8 cellular contexts compared by ENCODE assay signal in genomic region chr2:85889648-85890281, GRCh38. TPM values are rescaled to one million over a fixed set of nuclear protein-coding genes. Genes with fewer than 3 reads are reported as not detected.
DNase-seq lines count a peak whose midpoint lies in the region; ATAC-seq and TF ChIP-seq lines count a peak whose summit lies in the region.

No MANE protein-coding gene starts in this region.

- CTCF ChIA-PET in BJ (lab: Yijun Ruan, JAX) = interaction anchor here (0.6 to 8.3 kb wide), 31 partner anchors 11 to 218 kb away, joined by 3 to 87 read pairs (median 4); no protein-coding TSS in a partner anchor

- intact Hi-C loops in natural killer cell (cut with micrococcal nuclease) = loop anchor here (1.0 to 10.0 kb wide), 5 partner anchors 36 to 305 kb away; partner anchors contain the start of genes GNLY, IMMT and MRPL35

- no peaks in the 10 kb centered on the region for H3K9me2 ChIP-seq in MM.1S (replicated peaks; ENCODE audit: insufficient read depth, low read length)

- no peak for TF ChIP-seq CTCF in BJ (IDR thresholded peaks at IDR 0.05; ENCODE audit: insufficient read depth, low read depth, low read length)
- TF ChIP-seq CTCF in MM.1S (IDR thresholded peaks at IDR 0.05; ENCODE audit: low read length) = no peak
- TF ChIP-seq CTCF in natural killer cell (IDR thresholded peaks at IDR 0.05) = no peak

- H3K9ac ChIP-seq in MM.1S (ENCODE audit: low read length) = peak overlapping the region; percentile 80
- H3K9ac ChIP-seq in endocrine pancreas (ENCODE audit: control insufficient read depth, insufficient read depth, low read length) = peak overlapping the region; percentile 76

- H3K9me3 Mint-ChIP-seq in natural killer cell = no peaks in the 10 kb centered on the region

- H3K27me3 ChIP-seq in BJ (ENCODE audit: control insufficient read depth, insufficient read depth, low read length) = no peaks in the 10 kb centered on the region
- H3K27me3 ChIP-seq in MM.1S (replicated peaks; ENCODE audit: insufficient read depth, low read length) = no peaks in the 10 kb centered on the region
- H3K27me3 ChIP-seq in endocrine pancreas (ENCODE audit: control insufficient read depth, insufficient read depth, low read length) = no peaks in the 10 kb centered on the region

- POLR2A ChIA-PET in BJ (lab: Charles Lee) = interaction anchor here (1.1 kb wide), 1 partner anchor 109 kb away, joined by 3 read pairs; no protein-coding TSS in a partner anchor

- peaks cover 49% of the 10 kb centered on the region for H3K79me2 ChIP-seq in MM.1S (ENCODE audit: low read length)

- no peaks in the 10 kb centered on the region for H4K20me1 ChIP-seq in MM.1S (ENCODE audit: insufficient read depth, low read length)

- H3K4me3 ChIP-seq in BJ (ENCODE audit: low read depth, low read length) = peak overlapping the region; percentile 69
- H3K4me3 ChIP-seq in MM.1S (ENCODE audit: low read length) = peak overlapping the region; percentile 84
- H3K4me3 ChIP-seq in endocrine pancreas (ENCODE audit: control insufficient read depth, insufficient read depth, low read length) = peak overlapping the region; percentile 88

- ATAC-seq in natural killer cell = no peak

- no peaks in the 10 kb centered on the region for H3K27me3 Mint-ChIP-seq in natural killer cell (ENCODE audit: low read depth in 2 of 2)

- DNase-seq in BJ (ENCODE audit: low read depth) = no peak
- no peak for DNase-seq in MM.1S
- no peak for DNase-seq in natural killer cell
- DNase-seq in GM03348 (ENCODE audit: low spot score) = no peak
- no peak for DNase-seq in NCI-H1048 (lab: John Stamatoyannopoulos, UW)
- no peak for DNase-seq in NCI-H524 treated with DMSO at 0.1 percent for 48 hours (lab: John Stamatoyannopoulos, UW)
- no peak for DNase-seq in activated gamma-delta T cell treated with Interleukin-2 at 50 U/mL for 16 hours

- H3K9me3 ChIP-seq in MM.1S (replicated peaks; ENCODE audit: insufficient read depth, low read length) = no peaks in the 10 kb centered on the region
- H3K9me3 ChIP-seq in endocrine pancreas (ENCODE audit: control insufficient read depth, low read length) = no peaks in the 10 kb centered on the region

- peak overlapping the region; percentile 87 for H3K4me2 ChIP-seq in MM.1S (ENCODE audit: low read depth, low read length)

- H2AFZ ChIP-seq in MM.1S (ENCODE audit: low read length) = peak overlapping the region; percentile 79

- peaks cover 15% of the 10 kb centered on the region for H3F3A ChIP-seq in MM.1S (ENCODE audit: insufficient read depth, low read length)

- H3K27ac ChIP-seq in MM.1S (ENCODE audit: low read length) = peak overlapping the region; percentile 82

- H3K4me3 Mint-ChIP-seq in natural killer cell = peak overlapping the region; percentile 98

- no peaks in the 10 kb centered on the region for H3K36me3 ChIP-seq in BJ (ENCODE audit: control insufficient read depth, insufficient read depth, low read length)
- H3K36me3 ChIP-seq in MM.1S (replicated peaks; ENCODE audit: insufficient read depth, low read length) = no peaks in the 10 kb centered on the region
- no peaks in the 10 kb centered on the region for H3K36me3 ChIP-seq in endocrine pancreas (ENCODE audit: control insufficient read depth, insufficient read depth, low read length)

- no peaks in the 10 kb centered on the region for H3K36me3 Mint-ChIP-seq in natural killer cell

- peak overlapping the region; percentile 96 to 97 for H3K27ac Mint-ChIP-seq in natural killer cell

- H3K4me1 ChIP-seq in MM.1S (ENCODE audit: low read length) (peaks cover 25% of the 10 kb centered on the region), endocrine pancreas (ENCODE audit: control insufficient read depth, insufficient read depth, low read length) (peaks cover 5% of the 10 kb centered on the region)

- H3K4me1 Mint-ChIP-seq in natural killer cell = peaks cover 63 to 67% of the 10 kb centered on the region in 2 donors

RNA-seq across cellular contexts. Expression of gene ST3GAL5, which starts 1.0 kb away (rescaled TPM):
- 16.0 and 19.7 TPM in 2 replicates for polyA plus RNA-seq in BJ (2011; rRNA removed)
- polyA minus RNA-seq in BJ (2011; rRNA and poly(A)+ RNA removed) = 9.9 and 10.0 TPM in 2 replicates
- 10 to 100 TPM; 54.6 to 72.4 (median 66.1) TPM for total RNA-seq in natural killer cell
